ENCODE assay signal across 19 cellular contexts in the genomic region with DNA sequence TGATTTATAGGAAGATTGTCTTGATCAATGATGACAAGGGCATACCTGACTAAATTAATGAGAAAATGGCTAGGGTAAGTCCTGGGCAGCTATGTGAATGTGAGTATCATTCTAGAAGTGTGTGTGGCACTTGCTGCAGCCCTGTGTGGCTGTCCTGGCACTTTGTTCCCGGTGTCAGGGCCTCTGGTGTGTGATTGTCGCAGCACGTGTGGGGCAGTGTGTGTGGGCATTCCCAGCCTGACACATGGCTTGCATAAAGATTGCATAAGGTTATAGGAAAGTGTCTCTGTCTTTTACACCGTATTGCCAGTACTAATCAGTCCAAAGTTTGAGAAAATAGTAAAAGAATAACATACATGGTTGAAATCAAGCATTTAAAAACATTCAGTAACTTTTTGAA.
DNase-seq lines count a peak whose midpoint lies in the region; ATAC-seq and TF ChIP-seq lines count a peak whose summit lies in the region.
"Had no signal": no experiment of that assay in that cellular context is flagged by ENCODE, and none has a peak within 500 bp of the region (broad histone marks: within the 10 kb centered on the region; RNA-seq: fewer than 3 reads in every experiment).

No MANE protein-coding gene starts in this region.

- no peaks in the 10 kb centered on the region for H3K79me2 ChIP-seq in Karpas-422 (ENCODE audit: low read length)

- H3K9me3 ChIP-seq in RWPE2 (ENCODE audit: severe bottlenecking), result no peaks in the 10 kb centered on the region
- H3K9me3 ChIP-seq in heart left ventricle, result no peaks in the 10 kb centered on the region
- no peaks in the 10 kb centered on the region for H3K9me3 ChIP-seq in mucosa of rectum (ENCODE audit: control insufficient read depth in 2 of 2, low read length in 2 of 2)
- no peaks in the 10 kb centered on the region for H3K9me3 ChIP-seq in thymus (ENCODE audit: control insufficient read depth)
- H3K9me3 ChIP-seq in Karpas-422 (ENCODE audit: low read length), result no peaks in the 10 kb centered on the region
- H3K9me3 ChIP-seq: BLaER1, testis had no signal

- no peaks in the 10 kb centered on the region for H4K20me1 ChIP-seq in Karpas-422 (ENCODE audit: insufficient read depth, low read depth, low read length)

- WGBS in heart left ventricle, 4 donors, result 34 to 67% (median 55%) methylated on average over 4 of the region's 4 CpGs
- WGBS in thymus, result 89% methylated on average over 4 of the region's 4 CpGs

- no peak overlapping the region for H2AFZ ChIP-seq in Karpas-422 (ENCODE audit: low read length)
- H2AFZ ChIP-seq: neural progenitor cell had no signal

- H3K9ac ChIP-seq in mucosa of rectum (ENCODE audit: low read depth in 1 of 2, low read length in 2 of 2) (peak overlapping the region; percentile 5 to 43), Karpas-422 (ENCODE audit: low read length) (no peak overlapping the region)
- H3K9ac ChIP-seq: BLaER1, neural progenitor cell had no signal

- no peak for TF ChIP-seq POLR2A in heart left ventricle (IDR thresholded peaks at IDR 0.05)

- no peak overlapping the region for H3K4me2 ChIP-seq in Karpas-422 (ENCODE audit: low read depth, low read length, poor library complexity, severe bottlenecking)
- H3K4me2 ChIP-seq: BLaER1, neural progenitor cell had no signal

- H3K27ac ChIP-seq in RWPE2 (ENCODE audit: poor library complexity, severe bottlenecking), result peak overlapping the region; percentile 1
- H3K27ac ChIP-seq in heart left ventricle, result peak overlapping the region in 1 of 12 donors; percentile 76
- H3K27ac ChIP-seq in mucosa of rectum (ENCODE audit: low read depth in 2 of 2, low read length in 2 of 2), result peak overlapping the region; percentile 26 to 49
- peak overlapping the region; percentile 54 for H3K27ac ChIP-seq in thymus (ENCODE audit: low read depth)
- H3K27ac ChIP-seq in Karpas-422 (ENCODE audit: low read length), result no peak overlapping the region
- H3K27ac ChIP-seq: RWPE1, testis had no signal

- H3K4me3 ChIP-seq in RWPE2 (ENCODE audit: severe bottlenecking) (no peak overlapping the region), heart left ventricle (no peak overlapping the region), mucosa of rectum (ENCODE audit: low read length in 2 of 2) (no peak overlapping the region), thymus (ENCODE audit: low read length) (no peak overlapping the region), Karpas-422 (ENCODE audit: low read length) (no peak overlapping the region)
- H3K4me3 ChIP-seq: BLaER1, neural progenitor cell, testis had no signal

- ATAC-seq in RWPE2 (ENCODE audit: low read depth) (no peak), heart left ventricle (peak in 3 of 4 donors; percentile 66 to 81 (median 66)), HG02642 (IDR thresholded peaks at IDR 0.05; ENCODE audit: poor library complexity, unreplicated experiment) (no peak), GM21619 (IDR thresholded peaks at IDR 0.05; ENCODE audit: unreplicated experiment) (no peak), GM21515 (IDR thresholded peaks at IDR 0.05; ENCODE audit: unreplicated experiment) (no peak)
- ATAC-seq: activated CD8-positive, alpha-beta T cell treated with anti-CD3 and anti-CD28 coated beads, Interleukin-2, amount 10 ng/mL, durations not matched to agents 7 days and 5 days; T-cell had no signal

- H3K9me2 ChIP-seq in Karpas-422 (replicated peaks; ENCODE audit: insufficient read depth, low read length), result no peaks in the 10 kb centered on the region

- peaks cover 32% of the 10 kb centered on the region for H3K4me1 ChIP-seq in RWPE2 (ENCODE audit: insufficient read depth, poor library complexity, severe bottlenecking)
- H3K4me1 ChIP-seq in heart left ventricle, result peaks cover 0 to 80% (median 55%) of the 10 kb centered on the region in 12 donors
- H3K4me1 ChIP-seq in mucosa of rectum (ENCODE audit: control insufficient read depth in 2 of 2, insufficient read depth in 2 of 2, low read length in 2 of 2), result peaks cover 55 to 74% of the 10 kb centered on the region in 2 donors
- peaks cover 67% of the 10 kb centered on the region for H3K4me1 ChIP-seq in thymus (ENCODE audit: control insufficient read depth, insufficient read depth, low read length)
- no peaks in the 10 kb centered on the region for H3K4me1 ChIP-seq in Karpas-422 (ENCODE audit: low read length)

- no peaks in the 10 kb centered on the region for H3K27me3 ChIP-seq in RWPE2 (ENCODE audit: insufficient read depth, poor library complexity, severe bottlenecking)
- no peaks in the 10 kb centered on the region for H3K27me3 ChIP-seq in heart left ventricle
- H3K27me3 ChIP-seq in mucosa of rectum (ENCODE audit: control insufficient read depth in 2 of 2, insufficient read depth in 2 of 2, low read length in 2 of 2), result no peaks in the 10 kb centered on the region
- no peaks in the 10 kb centered on the region for H3K27me3 ChIP-seq in thymus (ENCODE audit: control insufficient read depth, insufficient read depth)
- H3K27me3 ChIP-seq in Karpas-422 (ENCODE audit: low read length), result no peaks in the 10 kb centered on the region
- H3K27me3 ChIP-seq: BLaER1, neural progenitor cell, testis had no signal

- H3K36me3 ChIP-seq in RWPE2 (ENCODE audit: low read depth), result peaks cover 4% of the 10 kb centered on the region
- H3K36me3 ChIP-seq in heart left ventricle, result no peaks in the 10 kb centered on the region
- H3K36me3 ChIP-seq in mucosa of rectum (ENCODE audit: control insufficient read depth in 2 of 2, insufficient read depth in 2 of 2, low read length in 2 of 2), result no peaks in the 10 kb centered on the region
- no peaks in the 10 kb centered on the region for H3K36me3 ChIP-seq in thymus (ENCODE audit: control insufficient read depth, insufficient read depth)
- no peaks in the 10 kb centered on the region for H3K36me3 ChIP-seq in Karpas-422 (ENCODE audit: insufficient read depth, low read length)
- H3K36me3 ChIP-seq: neural progenitor cell had no signal

- intact Hi-C loops in heart left ventricle (cut with DNase I), result no loop called here

- TF ChIP-seq CTCF in RWPE2 (IDR thresholded peaks at IDR 0.05; ENCODE audit: poor library complexity, severe bottlenecking) (no peak), heart left ventricle (IDR thresholded peaks at IDR 0.05) (no peak)

- DNase-seq in RWPE2 (ENCODE audit: low spot score), result no peak
- peak in 1 of 5 donors; percentile 62 for DNase-seq in heart left ventricle
- DNase-seq in Karpas-422, result no peak
- DNase-seq: activated CD8-positive, alpha-beta T cell treated with anti-CD3 and anti-CD28 coated beads, Interleukin-2, amount 10 ng/mL, durations not matched to agents 7 days and 5 days; central memory CD4-positive, alpha-beta T cell; foreskin fibroblast; mammary epithelial cell; NCI-H2107; stimulated activated CD4-positive, alpha-beta T cell treated with anti-CD3 and anti-CD28 coated beads, Interleukin-4, amount 100 ng/mL, for 1 hour; T-cell; testis had no signal

Comparison
In these comparisons a context has a peak if more than half of its experiments do, and no peak if none do; other contexts are left out.
1. ATAC-seq: peak in heart left ventricle (3 of 4); none in RWPE2 (single experiment), HG02642 (single experiment), GM21619 (single experiment) and GM21515 (single experiment).